ENCODE assay signal across 7 cellular contexts in the genomic region with DNA sequence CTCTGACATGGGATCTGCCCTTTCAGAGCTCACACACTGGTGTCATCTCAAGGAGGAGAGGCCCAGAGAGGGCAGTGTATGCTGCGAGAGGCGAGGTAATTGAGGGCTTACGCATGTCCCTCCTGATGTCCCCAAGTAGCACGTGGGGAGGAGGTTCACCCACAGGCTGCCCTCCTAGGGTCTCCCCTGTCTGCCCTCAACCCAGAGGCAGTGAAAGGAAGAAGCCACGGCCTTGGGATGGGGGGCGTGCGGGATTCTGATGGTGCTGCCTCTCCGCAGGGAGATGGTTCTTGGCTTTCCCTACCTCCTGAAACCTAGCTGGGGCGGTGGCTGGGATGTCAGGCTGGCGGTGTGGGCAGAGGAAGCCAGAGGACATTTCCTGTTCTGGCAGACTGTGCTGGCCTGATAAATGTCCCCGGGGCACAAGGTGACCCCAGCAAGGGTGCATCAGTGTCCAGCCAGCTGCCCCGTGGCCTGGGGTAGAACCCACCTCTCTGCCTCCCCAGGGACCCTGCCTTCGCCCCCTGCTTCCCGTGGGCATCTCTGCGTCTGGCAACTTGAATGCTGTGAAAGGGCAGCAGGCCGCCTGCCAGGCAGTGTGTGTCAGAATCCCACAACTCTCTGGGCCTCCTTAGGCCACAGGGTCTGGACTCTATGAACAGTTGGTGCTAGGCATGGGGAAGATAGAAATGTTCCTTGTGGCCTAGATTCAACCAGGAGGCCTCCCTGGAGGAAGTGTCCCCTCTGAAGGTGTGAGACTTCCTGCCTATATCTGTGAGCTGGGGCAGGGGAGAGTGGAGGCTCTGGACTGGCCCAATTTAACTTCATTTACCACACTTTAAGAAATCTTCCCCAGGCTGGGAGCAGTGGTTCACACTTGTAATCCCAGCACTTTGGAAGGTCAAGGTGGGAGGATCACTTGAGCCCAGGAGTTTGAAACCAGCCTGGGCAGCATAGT. TPM values are rescaled to one million over a fixed set of nuclear protein-coding genes. Genes with fewer than 3 reads are reported as not detected.
DNase-seq lines count a peak whose midpoint lies in the region; ATAC-seq and FAIRE-seq lines count a peak whose summit lies in the region.

No MANE protein-coding gene starts in this region.

- H3K9me3 Mint-ChIP-seq in activated T-helper 1 cell treated with anti-CD3 and anti-CD28 coated beads, Interleukin-12 subunit alpha, Interleukin-12 subunit beta, Interleukin-2, Interleukin-4 antibody, amounts not matched to agents 30 ng/mL and 10 ng/mL and 1 ng/mL, durations not matched to agents 14 hours and 24 hours and 36 hours: no peaks in the 10 kb centered on the region

- intact Hi-C loops in activated T-helper 1 cell treated with anti-CD3 and anti-CD28 coated beads, Interleukin-12 subunit alpha, Interleukin-12 subunit beta, Interleukin-2, Interleukin-4 antibody, amounts not matched to agents 30 ng/mL and 10 ng/mL and 1 ng/mL, durations not matched to agents 14 hours and 24 hours and 36 hours (cut with micrococcal nuclease): no loop called here
- intact Hi-C loops in right cardiac atrium (cut with DNase I): no loop called here

- peak overlapping the region; percentile 39 for H3K4me3 Mint-ChIP-seq in activated T-helper 1 cell treated with anti-CD3 and anti-CD28 coated beads, Interleukin-12 subunit alpha, Interleukin-12 subunit beta, Interleukin-2, Interleukin-4 antibody, amounts not matched to agents 30 ng/mL and 10 ng/mL and 1 ng/mL, durations not matched to agents 14 hours and 24 hours and 36 hours

- FAIRE-seq in GM19239 (lab: Jason Lieb, UNC): no peak

- peaks cover 41% of the 10 kb centered on the region for H3K4me1 ChIP-seq in right cardiac atrium (ENCODE audit: control insufficient read depth, insufficient read depth, low read length)

- H3K27ac ChIP-seq in right cardiac atrium (ENCODE audit: low read length) (peak overlapping the region; percentile 76), substantia nigra (ENCODE audit: low read depth, low read length, poor library complexity, severe bottlenecking) (peak overlapping the region; percentile 72)

- 44% methylated on average over 16 of the region's 16 CpGs for WGBS in right cardiac atrium

- DNase-seq in HT1080 (ENCODE audit: low read depth) (peak; percentile 64), right cardiac atrium (peak in 2 of 3 donors; percentile 69 to 77), substantia nigra (lab: John Stamatoyannopoulos, UW) (peak in 1 of 49 donors; percentile 49), GM19239 (ENCODE audit: insufficient read length, low spot score) (no peak), NOMO-1 (lab: John Stamatoyannopoulos, UW; ENCODE audit: unreplicated experiment in 2 of 2) (no peak), H4 (ENCODE audit: low spot score) (no peak)
- no peak for DNase-seq in activated T-helper 1 cell treated with anti-CD3 and anti-CD28 coated beads, Interleukin-12 subunit alpha, Interleukin-12 subunit beta, Interleukin-2, Interleukin-4 antibody, amounts not matched to agents 30 ng/mL and 10 ng/mL and 1 ng/mL, durations not matched to agents 14 hours and 24 hours and 36 hours (ENCODE audit: low spot score)

- H3K27me3 Mint-ChIP-seq in activated T-helper 1 cell treated with anti-CD3 and anti-CD28 coated beads, Interleukin-12 subunit alpha, Interleukin-12 subunit beta, Interleukin-2, Interleukin-4 antibody, amounts not matched to agents 30 ng/mL and 10 ng/mL and 1 ng/mL, durations not matched to agents 14 hours and 24 hours and 36 hours (ENCODE audit: insufficient read depth): no peaks in the 10 kb centered on the region

- H3K4me1 Mint-ChIP-seq in activated T-helper 1 cell treated with anti-CD3 and anti-CD28 coated beads, Interleukin-12 subunit alpha, Interleukin-12 subunit beta, Interleukin-2, Interleukin-4 antibody, amounts not matched to agents 30 ng/mL and 10 ng/mL and 1 ng/mL, durations not matched to agents 14 hours and 24 hours and 36 hours (ENCODE audit: low read depth): peaks cover 60% of the 10 kb centered on the region

- no peak overlapping the region for H3K4me3 ChIP-seq in right cardiac atrium (ENCODE audit: low read length)

- H3K9me3 ChIP-seq in right cardiac atrium (ENCODE audit: control insufficient read depth, low read length): no peaks in the 10 kb centered on the region

- ATAC-seq in right cardiac atrium: peak in 1 of 2 donors; percentile 0

- no peaks in the 10 kb centered on the region for H3K27me3 ChIP-seq in right cardiac atrium (ENCODE audit: control insufficient read depth, insufficient read depth)

- peak overlapping the region; percentile 70 for H3K27ac Mint-ChIP-seq in activated T-helper 1 cell treated with anti-CD3 and anti-CD28 coated beads, Interleukin-12 subunit alpha, Interleukin-12 subunit beta, Interleukin-2, Interleukin-4 antibody, amounts not matched to agents 30 ng/mL and 10 ng/mL and 1 ng/mL, durations not matched to agents 14 hours and 24 hours and 36 hours

- H3K36me3 Mint-ChIP-seq in activated T-helper 1 cell treated with anti-CD3 and anti-CD28 coated beads, Interleukin-12 subunit alpha, Interleukin-12 subunit beta, Interleukin-2, Interleukin-4 antibody, amounts not matched to agents 30 ng/mL and 10 ng/mL and 1 ng/mL, durations not matched to agents 14 hours and 24 hours and 36 hours (ENCODE audit: low read depth): peaks cover 23% of the 10 kb centered on the region

RNA-seq across cellular contexts. Expression of a gene that starts 4.8 kb away (rescaled TPM):
- 60.1 and 69.6 TPM in 2 replicates for total RNA-seq in HT1080 (2014; rRNA removed; shearing (Covaris generic))
- polyA plus RNA-seq in HT1080 (2015; cell fraction: cytosol; rRNA removed): 84.4 and 101 TPM in 2 replicates
- 49.1 and 50.4 TPM in 2 replicates for polyA plus RNA-seq in HT1080 (2015; cell fraction: nucleus; rRNA removed)
- total RNA-seq in activated T-helper 1 cell treated with anti-CD3 and anti-CD28 coated beads, Interleukin-12 subunit alpha, Interleukin-12 subunit beta, Interleukin-2, Interleukin-4 antibody, amounts not matched to agents 30 ng/mL and 10 ng/mL and 1 ng/mL, durations not matched to agents 14 hours and 24 hours and 36 hours: 42.0 and 42.3 TPM in 2 replicates
- 10 to 100 TPM; 24.9 to 31.2 (median 29.2) TPM for total RNA-seq in right cardiac atrium
- 10.3 TPM for polyA plus RNA-seq in right cardiac atrium
- 11.5 and 12.1 TPM in 2 replicates for total RNA-seq in H4 (2014; rRNA removed; shearing (Covaris generic))

RNA-seq across cellular contexts. Expression of a gene that starts 41.6 kb away (rescaled TPM):
- total RNA-seq in HT1080 (2014; rRNA removed; shearing (Covaris generic)): 4.1 and 4.2 TPM in 2 replicates
- 6.6 and 7.8 TPM in 2 replicates for polyA plus RNA-seq in HT1080 (2015; cell fraction: cytosol; rRNA removed)
- polyA plus RNA-seq in HT1080 (2015; cell fraction: nucleus; rRNA removed): 6.1 and 6.9 TPM in 2 replicates
- total RNA-seq in activated T-helper 1 cell treated with anti-CD3 and anti-CD28 coated beads, Interleukin-12 subunit alpha, Interleukin-12 subunit beta, Interleukin-2, Interleukin-4 antibody, amounts not matched to agents 30 ng/mL and 10 ng/mL and 1 ng/mL, durations not matched to agents 14 hours and 24 hours and 36 hours: 2.7 and 4.2 TPM in 2 replicates
- 10 to 100 TPM in 1 of 4 donors, 1 to 10 TPM in 3; 8.0 to 11.6 (median 8.8) TPM for total RNA-seq in right cardiac atrium
- polyA plus RNA-seq in right cardiac atrium: 9.1 TPM
- total RNA-seq in H4 (2014; rRNA removed; shearing (Covaris generic)): 2.1 and 3.5 TPM in 2 replicates

Comparison
In these comparisons a context has a peak if more than half of its experiments do, and no peak if none do; other contexts are left out.
1. DNase-seq: peak in HT1080 (single experiment) and right cardiac atrium (2 of 3); none in activated T-helper 1 cell treated with anti-CD3 and anti-CD28 coated beads, Interleukin-12 subunit alpha, Interleukin-12 subunit beta, Interleukin-2, Interleukin-4 antibody, amounts not matched to agents 30 ng/mL and 10 ng/mL and 1 ng/mL, durations not matched to agents 14 hours and 24 hours and 36 hours (single experiment), GM19239 (single experiment), NOMO-1 (0 of 2) and H4 (single experiment).